15 cellular contexts compared by ENCODE assay signal in genomic region chr20:63897978-63898561, GRCh38. TPM values are rescaled to one million over a fixed set of nuclear protein-coding genes. Genes with fewer than 3 reads are reported as not detected.
DNase-seq lines count a peak whose midpoint lies in the region; ATAC-seq lines count a peak whose summit lies in the region.
"Had no signal": no experiment of that assay in that cellular context is flagged by ENCODE, and none has a peak within 500 bp of the region (broad histone marks: within the 10 kb centered on the region; RNA-seq: fewer than 3 reads in every experiment).

No MANE protein-coding gene starts in this region.

- CTCF ChIA-PET in activated naive CD4-positive, alpha-beta T cell treated with anti-CD3 and anti-CD28 coated beads, Interleukin-2, amount 10 ng/mL, durations not matched to agents 7 days and 5 days (lab: Charles Lee): interaction anchor here (1.5 kb wide), 1 partner anchor 76 kb away, joined by 4 read pairs; no protein-coding TSS in a partner anchor

- no peak for ATAC-seq in T-helper 17 cell
- ATAC-seq in stimulated activated effector memory CD8-positive, alpha-beta T cell treated with anti-CD3 and anti-CD28 coated beads, Interleukin-12 subunit alpha, Interleukin-12 subunit beta, amount 100 ng/mL, for 72 hours: no peak

- no peaks in the 10 kb centered on the region for H3K27me3 Mint-ChIP-seq in activated naive CD4-positive, alpha-beta T cell treated with anti-CD3 and anti-CD28 coated beads, Interleukin-2, amount 10 ng/mL, durations not matched to agents 7 days and 5 days
- no peaks in the 10 kb centered on the region for H3K27me3 Mint-ChIP-seq in T-helper 17 cell

- H3K27ac ChIP-seq in epithelial cell of prostate: peak overlapping the region; percentile 96
- H3K27ac ChIP-seq: SK-N-MC had no signal

- no peak for DNase-seq in activated naive CD4-positive, alpha-beta T cell treated with anti-CD3 and anti-CD28 coated beads, Interleukin-2, amount 10 ng/mL, durations not matched to agents 7 days and 5 days
- no peak for DNase-seq in activated naive CD4-positive, alpha-beta T cell treated with anti-CD3 and anti-CD28 coated beads, Interleukin-2, amount 50 U/mL, for 16 hours
- DNase-seq in T-helper 17 cell: no peak
- DNase-seq in epithelial cell of prostate (ENCODE audit: low read depth, low spot score): no peak
- DNase-seq in stimulated activated effector memory CD8-positive, alpha-beta T cell treated with anti-CD3 and anti-CD28 coated beads, Interleukin-12 subunit alpha, Interleukin-12 subunit beta, amount 100 ng/mL, for 72 hours (ENCODE audit: low spot score in 2 of 2): no peak
- DNase-seq in GOT3 (lab: John Stamatoyannopoulos, UW): no peak
- DNase-seq in NCI-H748 (lab: John Stamatoyannopoulos, UW; ENCODE audit: unreplicated experiment): no peak
- no peak for DNase-seq in NCI-H187 (lab: John Stamatoyannopoulos, UW)
- DNase-seq: activated CD4-positive, CD25-positive, alpha-beta regulatory T cell; NCI-H2171 treated with DMSO at 0.1 percent for 48 hours had no signal

- peaks cover 43% of the 10 kb centered on the region for H3K36me3 Mint-ChIP-seq in activated naive CD4-positive, alpha-beta T cell treated with anti-CD3 and anti-CD28 coated beads, Interleukin-2, amount 10 ng/mL, durations not matched to agents 7 days and 5 days
- H3K36me3 Mint-ChIP-seq in T-helper 17 cell (ENCODE audit: low read depth): no peaks in the 10 kb centered on the region
- H3K36me3 Mint-ChIP-seq in stimulated activated effector memory CD8-positive, alpha-beta T cell treated with anti-CD3 and anti-CD28 coated beads, Interleukin-12 subunit alpha, Interleukin-12 subunit beta, amount 100 ng/mL, for 72 hours: peaks cover 59% of the 10 kb centered on the region

- H3K9me3 ChIP-seq in T-helper 17 cell (ENCODE audit: control insufficient read depth, low read length, poor library complexity, severe bottlenecking): no peaks in the 10 kb centered on the region
- H3K9me3 ChIP-seq: tibial nerve had no signal

- peaks cover 68% of the 10 kb centered on the region for H3K4me1 Mint-ChIP-seq in activated naive CD4-positive, alpha-beta T cell treated with anti-CD3 and anti-CD28 coated beads, Interleukin-2, amount 10 ng/mL, durations not matched to agents 7 days and 5 days
- H3K4me1 Mint-ChIP-seq in T-helper 17 cell: peaks cover 47% of the 10 kb centered on the region
- peaks cover 45% of the 10 kb centered on the region for H3K4me1 Mint-ChIP-seq in stimulated activated effector memory CD8-positive, alpha-beta T cell treated with anti-CD3 and anti-CD28 coated beads, Interleukin-12 subunit alpha, Interleukin-12 subunit beta, amount 100 ng/mL, for 72 hours

- no peak overlapping the region for H3K4me3 Mint-ChIP-seq in activated naive CD4-positive, alpha-beta T cell treated with anti-CD3 and anti-CD28 coated beads, Interleukin-2, amount 10 ng/mL, durations not matched to agents 7 days and 5 days
- no peak overlapping the region for H3K4me3 Mint-ChIP-seq in T-helper 17 cell
- H3K4me3 Mint-ChIP-seq in stimulated activated effector memory CD8-positive, alpha-beta T cell treated with anti-CD3 and anti-CD28 coated beads, Interleukin-12 subunit alpha, Interleukin-12 subunit beta, amount 100 ng/mL, for 72 hours: peak overlapping the region; percentile 75

- H3K9me3 Mint-ChIP-seq in activated naive CD4-positive, alpha-beta T cell treated with anti-CD3 and anti-CD28 coated beads, Interleukin-2, amount 10 ng/mL, durations not matched to agents 7 days and 5 days: no peaks in the 10 kb centered on the region
- H3K9me3 Mint-ChIP-seq in stimulated activated effector memory CD8-positive, alpha-beta T cell treated with anti-CD3 and anti-CD28 coated beads, Interleukin-12 subunit alpha, Interleukin-12 subunit beta, amount 100 ng/mL, for 72 hours: no peaks in the 10 kb centered on the region

- H3K27ac Mint-ChIP-seq in activated naive CD4-positive, alpha-beta T cell treated with anti-CD3 and anti-CD28 coated beads, Interleukin-2, amount 10 ng/mL, durations not matched to agents 7 days and 5 days: peak overlapping the region; percentile 9
- H3K27ac Mint-ChIP-seq in T-helper 17 cell: peak overlapping the region; percentile 95
- peak overlapping the region; percentile 30 for H3K27ac Mint-ChIP-seq in stimulated activated effector memory CD8-positive, alpha-beta T cell treated with anti-CD3 and anti-CD28 coated beads, Interleukin-12 subunit alpha, Interleukin-12 subunit beta, amount 100 ng/mL, for 72 hours

RNA-seq across cellular contexts. Expression of gene DNAJC5, which starts 3.1 kb away (rescaled TPM):
- 10 to 100 TPM; 35.7 to 39.0 TPM for total RNA-seq in T-helper 17 cell

RNA-seq across cellular contexts. Expression of gene TPD52L2, which starts 33.0 kb away (rescaled TPM):
- total RNA-seq in T-helper 17 cell: 10 to 100 TPM; 26.9 to 29.9 TPM

RNA-seq across cellular contexts. Expression of gene ABHD16B, which starts 36.8 kb away (rescaled TPM):
- total RNA-seq in T-helper 17 cell: not detected
- total RNA-seq: bronchial epithelial cell, mononuclear cell, pulmonary artery endothelial cell, tibial nerve had no signal

RNA-seq across cellular contexts. Expression of gene UCKL1, which starts 58.1 kb away (rescaled TPM):
- 10 to 100 TPM; 41.6 to 42.5 TPM for total RNA-seq in T-helper 17 cell

Comparison
In these comparisons a context has a peak if more than half of its experiments do, and no peak if none do; other contexts are left out.
1. H3K27ac Mint-ChIP-seq: peak in every context shown above with its lines; median percentile 95 in T-helper 17 cell; 30 in stimulated activated effector memory CD8-positive, alpha-beta T cell treated with anti-CD3 and anti-CD28 coated beads, Interleukin-12 subunit alpha, Interleukin-12 subunit beta, amount 100 ng/mL, for 72 hours; 9 in activated naive CD4-positive, alpha-beta T cell treated with anti-CD3 and anti-CD28 coated beads, Interleukin-2, amount 10 ng/mL, durations not matched to agents 7 days and 5 days.